23 cellular contexts compared by ENCODE assay signal in the genomic region with DNA sequence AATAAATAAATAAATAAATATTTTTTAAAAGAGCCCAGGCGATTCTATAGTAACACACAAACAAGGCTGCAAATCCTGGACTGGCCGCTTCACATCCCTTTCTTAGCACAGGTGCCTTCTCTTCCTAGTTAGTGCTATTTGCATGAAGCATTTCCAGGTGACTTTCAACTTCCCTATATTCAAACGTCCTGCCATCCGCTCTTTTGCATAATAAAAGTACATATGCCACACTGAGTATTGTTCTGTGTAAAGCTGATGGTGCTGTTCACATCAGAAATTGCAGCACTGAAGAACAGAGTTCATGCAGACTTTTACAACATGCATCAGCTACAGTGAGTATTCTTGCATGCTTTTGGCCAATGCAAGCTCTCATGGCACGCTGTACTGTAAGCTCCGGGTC. TPM values are rescaled to one million over a fixed set of nuclear protein-coding genes. Genes with fewer than 3 reads are reported as not detected.
DNase-seq lines count a peak whose midpoint lies in the region; ATAC-seq, FAIRE-seq and TF ChIP-seq lines count a peak whose summit lies in the region.
"Had no signal": no experiment of that assay in that cellular context is flagged by ENCODE, and none has a peak within 500 bp of the region (broad histone marks: within the 10 kb centered on the region; RNA-seq: fewer than 3 reads in every experiment).

No MANE protein-coding gene starts in this region.

- H3K4me1 ChIP-seq in small intestine (ENCODE audit: control insufficient read depth in 2 of 2, insufficient read depth in 1 of 2, low read depth in 1 of 2, low read length in 1 of 2): peaks cover 0 to 4% of the 10 kb centered on the region in 2 donors
- H3K4me1 ChIP-seq in suprapubic skin: peaks cover 4% of the 10 kb centered on the region
- H3K4me1 ChIP-seq: esophagus muscularis mucosa had no signal

- H3K9me3 ChIP-seq in small intestine (ENCODE audit: control insufficient read depth, low read depth): no peaks in the 10 kb centered on the region
- no peaks in the 10 kb centered on the region for H3K9me3 ChIP-seq in suprapubic skin
- H3K9me3 ChIP-seq: esophagus muscularis mucosa, heart left ventricle, right lobe of liver, tibial artery had no signal

- intact Hi-C loops in dorsolateral prefrontal cortex (cut with DNase I): no loop called here

- peak overlapping the region; percentile 81 to 84 for H3K27ac Mint-ChIP-seq in T-cell

- ATAC-seq in HG03025 (IDR thresholded peaks at IDR 0.05; ENCODE audit: low FRiP score, unreplicated experiment) (peak; percentile 29), T-cell (replicated peaks in 1 of 4) (no peak)
- ATAC-seq: heart left ventricle had no signal

- FAIRE-seq in GM12892 (lab: Jason Lieb, UNC) (peak; percentile 84), small intestine (lab: Jason Lieb, UNC) (no peak)
- FAIRE-seq: keratinocyte had no signal

- peak overlapping the region in 1 of 3 donors; percentile 68 for H3K4me3 Mint-ChIP-seq in T-cell

- H3K36me3 ChIP-seq in small intestine (ENCODE audit: control insufficient read depth in 2 of 2, insufficient read depth in 2 of 2, low read length in 2 of 2) (no peaks in the 10 kb centered on the region), suprapubic skin (no peaks in the 10 kb centered on the region)
- H3K36me3 ChIP-seq: esophagus muscularis mucosa, heart left ventricle, right lobe of liver, tibial artery had no signal

- peak overlapping the region in 1 of 2 donors; percentile 71 for H3K27ac ChIP-seq in small intestine (ENCODE audit: low read depth in 1 of 2, low read length in 1 of 2)
- H3K27ac ChIP-seq in suprapubic skin: no peak overlapping the region
- no peak overlapping the region for H3K27ac ChIP-seq in caudate nucleus (ENCODE audit: low read depth, low read length)
- no peak overlapping the region for H3K27ac ChIP-seq in dorsolateral prefrontal cortex
- H3K27ac ChIP-seq: esophagus muscularis mucosa, heart left ventricle, HL-60, PC-9, right lobe of liver, tibial artery had no signal

- peaks cover 3% of the 10 kb centered on the region for H3K36me3 Mint-ChIP-seq in T-cell

- H3K27me3 ChIP-seq in small intestine (ENCODE audit: control insufficient read depth in 2 of 2, insufficient read depth in 2 of 2, low read length in 2 of 2): no peaks in the 10 kb centered on the region
- no peaks in the 10 kb centered on the region for H3K27me3 ChIP-seq in suprapubic skin
- no peaks in the 10 kb centered on the region for H3K27me3 ChIP-seq in dorsolateral prefrontal cortex
- H3K27me3 ChIP-seq: esophagus muscularis mucosa, heart left ventricle, right lobe of liver, tibial artery had no signal

- H3K27me3 Mint-ChIP-seq in T-cell: no peaks in the 10 kb centered on the region

- H3K4me3 ChIP-seq in small intestine (ENCODE audit: low read depth in 1 of 2, low read length in 2 of 2) (no peak overlapping the region), suprapubic skin (no peak overlapping the region), dorsolateral prefrontal cortex (no peak overlapping the region)
- H3K4me3 ChIP-seq: esophagus muscularis mucosa, heart left ventricle, PC-9, right lobe of liver, tibial artery had no signal

- H3K9me3 Mint-ChIP-seq in T-cell: no peaks in the 10 kb centered on the region

- 15 to 56% (median 32%) methylated on average over 6 of the region's 6 CpGs for WGBS in small intestine, 3 donors
- 81% methylated on average over 6 of the region's 6 CpGs for WGBS in suprapubic skin

- CTCF ChIA-PET in T-cell (lab: Charles Lee): interaction anchor here (0.5 to 3.3 kb wide), 3 partner anchors 72 to 124 kb away, joined by 3 to 12 read pairs (median 6); no protein-coding TSS in a partner anchor

- no peak for DNase-seq in GM12892 (ENCODE audit: insufficient read length)
- no peak for DNase-seq in T-cell
- DNase-seq in small intestine: peak; percentile 30
- no peak for DNase-seq in suprapubic skin (ENCODE audit: low spot score in 2 of 2)
- no peak for DNase-seq in caudate nucleus (lab: John Stamatoyannopoulos, UW)
- no peak for DNase-seq in dorsolateral prefrontal cortex
- no peak for DNase-seq in NCI-H748 treated with DMSO at 0.1 percent for 48 hours (lab: John Stamatoyannopoulos, UW)
- DNase-seq: activated effector memory CD4-positive, alpha-beta T cell treated with Interleukin-2 at 50 U/mL for 16 hours; C1 segment of cervical spinal cord; cortex of kidney; heart left ventricle; KBM-7; NCI-H1436 treated with DMSO at 0.1 percent for 48 hours; NCI-H510A; nucleus accumbens; PC-9; right lobe of liver; stimulated activated CD4-positive, alpha-beta T cell treated with anti-CD3 and anti-CD28 coated beads, Interleukin-2, amount 100 ng/mL, for 24 hours; tibial artery had no signal

- peaks cover 24 to 35% (median 27%) of the 10 kb centered on the region in 3 donors for H3K4me1 Mint-ChIP-seq in T-cell

- TF ChIP-seq EP300 in suprapubic skin (IDR thresholded peaks at IDR 0.05): no peak

- POLR2A ChIA-PET in T-cell (lab: Charles Lee): no interaction called here

- TF ChIP-seq POLR2A in GM12892 (IDR thresholded peaks at IDR 0.05; ENCODE audit: low read depth, low read length) (no peak), suprapubic skin (IDR thresholded peaks at IDR 0.05) (no peak)

- no peak for TF ChIP-seq CTCF in suprapubic skin (IDR thresholded peaks at IDR 0.05)
- no peak for TF ChIP-seq CTCF in dorsolateral prefrontal cortex (IDR thresholded peaks at IDR 0.05 in 54 of 56, conservative IDR thresholded peaks at IDR 0.05 in 2 of 56; ENCODE audit: low read depth in 1 of 56, partially characterized antibody in 56 of 56)

RNA-seq across cellular contexts. Expression of a gene that starts 25.7 kb away (rescaled TPM):
- 6.4 TPM for polyA plus RNA-seq in GM12892 (2012; ENCODE audit: missing spikeins)
- total RNA-seq in T-cell: 10 to 100 TPM; 24.1 to 41.4 (median 37.4) TPM
- 1 to 10 TPM in 2 of 3 donors, under 1 TPM in 1; 0.89 to 7.0 (median 2.4) TPM for polyA plus RNA-seq in small intestine
- 10 to 100 TPM; 17.5 to 53.4 (median 27.6) TPM for total RNA-seq in suprapubic skin
- total RNA-seq in dorsolateral prefrontal cortex: 10 to 100 TPM; 23.2 to 57.6 (median 40.4) TPM

RNA-seq across cellular contexts. Expression of a gene that starts 41.3 kb away (rescaled TPM):
- polyA plus RNA-seq in GM12892 (2012; ENCODE audit: missing spikeins): 17.6 TPM
- total RNA-seq in T-cell (10 to 100 TPM in 2 of 5 donors, 1 to 10 TPM in 3; 1.9 to 13.8 (median 9.8) TPM), suprapubic skin (10 to 100 TPM; 12.9 to 39.5 (median 29.0) TPM), dorsolateral prefrontal cortex (10 to 100 TPM; 25.8 to 83.3 (median 55.1) TPM)
- polyA plus RNA-seq in small intestine: 10 to 100 TPM in 1 of 3 donors, 1 to 10 TPM in 1, under 1 TPM in 1; 0.67 to 18.7 (median 2.2) TPM
